1 cellular context compared by ENCODE assay signal in the genomic region with DNA sequence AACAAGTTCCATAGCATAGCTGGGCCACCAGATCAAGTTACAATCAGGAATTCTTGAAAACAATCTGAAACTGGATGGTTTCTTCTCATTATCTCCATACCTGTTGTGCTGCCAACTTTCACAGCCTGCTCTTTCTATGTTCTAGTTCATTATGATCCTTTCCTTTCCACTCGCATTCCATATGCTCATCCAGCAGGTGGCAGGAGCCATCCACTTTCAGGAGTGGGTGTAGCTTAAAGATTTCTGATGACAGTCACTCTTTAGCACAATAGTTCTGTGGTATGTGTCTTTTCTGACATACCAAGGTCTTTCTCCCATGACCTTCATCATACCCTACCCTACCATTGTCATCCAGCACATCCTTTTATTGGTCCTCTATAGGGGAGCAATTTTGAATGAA.
TF ChIP-seq lines count a peak whose summit lies in the region.

No MANE protein-coding gene starts in this region.

TF ChIP-seq in WTC11, 78 proteins besides CTCF, POLR2A, EP300 and RAD21 (continued from another document):
- TF ChIP-seq, protein P1, sequence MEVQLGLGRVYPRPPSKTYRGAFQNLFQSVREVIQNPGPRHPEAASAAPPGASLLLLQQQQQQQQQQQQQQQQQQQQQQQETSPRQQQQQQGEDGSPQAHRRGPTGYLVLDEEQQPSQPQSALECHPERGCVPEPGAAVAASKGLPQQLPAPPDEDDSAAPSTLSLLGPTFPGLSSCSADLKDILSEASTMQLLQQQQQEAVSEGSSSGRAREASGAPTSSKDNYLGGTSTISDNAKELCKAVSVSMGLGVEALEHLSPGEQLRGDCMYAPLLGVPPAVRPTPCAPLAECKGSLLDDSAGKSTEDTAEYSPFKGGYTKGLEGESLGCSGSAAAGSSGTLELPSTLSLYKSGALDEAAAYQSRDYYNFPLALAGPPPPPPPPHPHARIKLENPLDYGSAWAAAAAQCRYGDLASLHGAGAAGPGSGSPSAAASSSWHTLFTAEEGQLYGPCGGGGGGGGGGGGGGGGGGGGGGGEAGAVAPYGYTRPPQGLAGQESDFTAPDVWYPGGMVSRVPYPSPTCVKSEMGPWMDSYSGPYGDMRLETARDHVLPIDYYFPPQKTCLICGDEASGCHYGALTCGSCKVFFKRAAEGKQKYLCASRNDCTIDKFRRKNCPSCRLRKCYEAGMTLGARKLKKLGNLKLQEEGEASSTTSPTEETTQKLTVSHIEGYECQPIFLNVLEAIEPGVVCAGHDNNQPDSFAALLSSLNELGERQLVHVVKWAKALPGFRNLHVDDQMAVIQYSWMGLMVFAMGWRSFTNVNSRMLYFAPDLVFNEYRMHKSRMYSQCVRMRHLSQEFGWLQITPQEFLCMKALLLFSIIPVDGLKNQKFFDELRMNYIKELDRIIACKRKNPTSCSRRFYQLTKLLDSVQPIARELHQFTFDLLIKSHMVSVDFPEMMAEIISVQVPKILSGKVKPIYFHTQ (CRISPR knock-in tag; IDR thresholded peaks at IDR 0.05) = no peak
- no peak for TF ChIP-seq ZNF396 (CRISPR knock-in tag; IDR thresholded peaks at IDR 0.05; ENCODE audit: borderline replicate concordance)
- TF ChIP-seq, protein P2, sequence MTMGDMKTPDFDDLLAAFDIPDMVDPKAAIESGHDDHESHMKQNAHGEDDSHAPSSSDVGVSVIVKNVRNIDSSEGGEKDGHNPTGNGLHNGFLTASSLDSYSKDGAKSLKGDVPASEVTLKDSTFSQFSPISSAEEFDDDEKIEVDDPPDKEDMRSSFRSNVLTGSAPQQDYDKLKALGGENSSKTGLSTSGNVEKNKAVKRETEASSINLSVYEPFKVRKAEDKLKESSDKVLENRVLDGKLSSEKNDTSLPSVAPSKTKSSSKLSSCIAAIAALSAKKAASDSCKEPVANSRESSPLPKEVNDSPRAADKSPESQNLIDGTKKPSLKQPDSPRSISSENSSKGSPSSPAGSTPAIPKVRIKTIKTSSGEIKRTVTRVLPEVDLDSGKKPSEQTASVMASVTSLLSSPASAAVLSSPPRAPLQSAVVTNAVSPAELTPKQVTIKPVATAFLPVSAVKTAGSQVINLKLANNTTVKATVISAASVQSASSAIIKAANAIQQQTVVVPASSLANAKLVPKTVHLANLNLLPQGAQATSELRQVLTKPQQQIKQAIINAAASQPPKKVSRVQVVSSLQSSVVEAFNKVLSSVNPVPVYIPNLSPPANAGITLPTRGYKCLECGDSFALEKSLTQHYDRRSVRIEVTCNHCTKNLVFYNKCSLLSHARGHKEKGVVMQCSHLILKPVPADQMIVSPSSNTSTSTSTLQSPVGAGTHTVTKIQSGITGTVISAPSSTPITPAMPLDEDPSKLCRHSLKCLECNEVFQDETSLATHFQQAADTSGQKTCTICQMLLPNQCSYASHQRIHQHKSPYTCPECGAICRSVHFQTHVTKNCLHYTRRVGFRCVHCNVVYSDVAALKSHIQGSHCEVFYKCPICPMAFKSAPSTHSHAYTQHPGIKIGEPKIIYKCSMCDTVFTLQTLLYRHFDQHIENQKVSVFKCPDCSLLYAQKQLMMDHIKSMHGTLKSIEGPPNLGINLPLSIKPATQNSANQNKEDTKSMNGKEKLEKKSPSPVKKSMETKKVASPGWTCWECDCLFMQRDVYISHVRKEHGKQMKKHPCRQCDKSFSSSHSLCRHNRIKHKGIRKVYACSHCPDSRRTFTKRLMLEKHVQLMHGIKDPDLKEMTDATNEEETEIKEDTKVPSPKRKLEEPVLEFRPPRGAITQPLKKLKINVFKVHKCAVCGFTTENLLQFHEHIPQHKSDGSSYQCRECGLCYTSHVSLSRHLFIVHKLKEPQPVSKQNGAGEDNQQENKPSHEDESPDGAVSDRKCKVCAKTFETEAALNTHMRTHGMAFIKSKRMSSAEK (CRISPR knock-in tag; IDR thresholded peaks at IDR 0.05; ENCODE audit: borderline replicate concordance) = no peak
TF ChIP-seq in WTC11: peak in this region for 0.
